ENCODE assay signal across 8 cellular contexts in genomic region chr7:96322373-96322695, GRCh38. TPM values are rescaled to one million over a fixed set of nuclear protein-coding genes. Genes with fewer than 3 reads are reported as not detected.
DNase-seq lines count a peak whose midpoint lies in the region; ATAC-seq and TF ChIP-seq lines count a peak whose summit lies in the region.

No MANE protein-coding gene starts in this region.

- peak overlapping the region; percentile 89 for H3K27ac ChIP-seq in 22Rv1
- peak overlapping the region in 4 of 5 donors; percentile 97 to 99 (median 98) for H3K27ac ChIP-seq in adrenal gland
- peak overlapping the region; percentile 94 for H3K27ac ChIP-seq in lung (ENCODE audit: low read depth in 1 of 2, low read length in 1 of 2)

- peak overlapping the region; percentile 94 for H3K4me3 ChIP-seq in H7 (ENCODE audit: insufficient read depth, low read depth, low read length)
- H3K4me3 ChIP-seq in adrenal gland: peak overlapping the region in 2 of 4 donors; percentile 87 to 91
- H3K4me3 ChIP-seq in lung: peak overlapping the region; percentile 88

- peaks cover 16 to 26% of the 10 kb centered on the region in 2 donors for H3K4me1 ChIP-seq in adrenal gland (replicated peaks in 1 of 2)
- H3K4me1 ChIP-seq in lung (ENCODE audit: control insufficient read depth in 2 of 2, insufficient read depth in 2 of 2, low read length in 2 of 2): peaks cover 3 to 11% of the 10 kb centered on the region in 2 donors

- DNase-seq in H7 (no peak), adrenal gland (no peak), lung (ENCODE audit: low spot score) (no peak), mesenteric fat pad (ENCODE audit: low spot score) (no peak), COLO668 (lab: John Stamatoyannopoulos, UW; ENCODE audit: unreplicated experiment) (no peak), C1 segment of cervical spinal cord (lab: John Stamatoyannopoulos, UW) (no peak)

- intact Hi-C loops in adrenal gland (cut with DNase I): no loop called here

- TF ChIP-seq CTCF in 22Rv1 (IDR thresholded peaks at IDR 0.05): no peak
- TF ChIP-seq CTCF in adrenal gland (IDR thresholded peaks at IDR 0.05): no peak
- TF ChIP-seq CTCF in lung (IDR thresholded peaks at IDR 0.05; ENCODE audit: control extremely low read depth, extremely low read depth): no peak

- 30 to 32% (median 31%) methylated on average over 9 of the region's 9 CpGs for WGBS in adrenal gland, 4 donors
- WGBS in lung, 2 donors: 32% methylated on average over 9 of the region's 9 CpGs

- no peak for ATAC-seq in lung (ENCODE audit: insufficient read depth, low FRiP score)
- ATAC-seq in HG02623 (IDR thresholded peaks at IDR 0.05; ENCODE audit: unreplicated experiment): no peak

- H3K36me3 ChIP-seq in H7 (replicated peaks; ENCODE audit: control insufficient read depth, insufficient read depth, low read length) (no peaks in the 10 kb centered on the region), adrenal gland (replicated peaks in 1 of 2) (no peaks in the 10 kb centered on the region), lung (ENCODE audit: control insufficient read depth in 2 of 2, insufficient read depth in 2 of 2, low read length in 2 of 2) (no peaks in the 10 kb centered on the region)

- TF ChIP-seq POLR2A in adrenal gland (IDR thresholded peaks at IDR 0.05): no peak

- H3K9me3 ChIP-seq in adrenal gland (replicated peaks in 1 of 3) (no peaks in the 10 kb centered on the region), lung (ENCODE audit: control insufficient read depth in 2 of 2, insufficient read depth in 1 of 2, low read length in 1 of 2) (no peaks in the 10 kb centered on the region)

- H3K27me3 ChIP-seq in H7 (ENCODE audit: control insufficient read depth, insufficient read depth, low read length): no peaks in the 10 kb centered on the region
- H3K27me3 ChIP-seq in adrenal gland: no peaks in the 10 kb centered on the region
- no peaks in the 10 kb centered on the region for H3K27me3 ChIP-seq in lung (ENCODE audit: control insufficient read depth, insufficient read depth)

RNA-seq across cellular contexts. Expression of gene SLC25A13, which starts 0.4 kb away (rescaled TPM):
- 73.6 and 80.1 TPM in 2 replicates for total RNA-seq in H7 (2014; rRNA removed; shearing (Covaris generic))
- total RNA-seq in adrenal gland (10 to 100 TPM; 20.0 to 49.7 (median 33.9) TPM), lung (10 to 100 TPM; 23.0 to 40.8 TPM), mesenteric fat pad (30.5 TPM)
- polyA plus RNA-seq in adrenal gland (10 to 100 TPM; 10.8 to 41.3 (median 11.7) TPM), lung (10 to 100 TPM in 1 of 2 donors, 1 to 10 TPM in 1; 7.8 to 16.1 TPM)
